ENCODE assay signal across 1 cellular context in genomic region chr12:48351022-48351708, GRCh38.
TF ChIP-seq lines count a peak whose summit lies in the region.

No MANE protein-coding gene starts in this region.

TF ChIP-seq in K562, 482 proteins besides CTCF, POLR2A, EP300 and RAD21 (continued from another document and continues in another):
- TF ChIP-seq ZNF511 (CRISPR knock-in tag; IDR thresholded peaks at IDR 0.05) (peak; percentile 59; the same call in 1 of the 2 replicates), SPI1 (IDR thresholded peaks at IDR 0.05; ENCODE audit: borderline replicate concordance, low read depth, low read length) (peak; percentile 72), ZNF174 (CRISPR knock-in tag; IDR thresholded peaks at IDR 0.05) (no peak), TEAD2 (tag; IDR thresholded peaks at IDR 0.05) (no peak), ZNF41 (CRISPR knock-in tag; conservative IDR thresholded peaks at IDR 0.05) (no peak), ZNF311 (CRISPR knock-in tag; IDR thresholded peaks at IDR 0.05) (0 out of 2 replicates have a peak, but pooled peaks have one; percentile 13), ZNF143 (CRISPR knock-in tag; IDR thresholded peaks at IDR 0.05) (no peak), MLLT1 (IDR thresholded peaks at IDR 0.05) (peak; percentile 43 to 46; a peak in 1 of 4 replicates), NBN (IDR thresholded peaks at IDR 0.05; ENCODE audit: low read depth) (0 out of 2 replicates have a peak, but pooled peaks have one; percentile 49), TEAD4 (IDR thresholded peaks at IDR 0.05; ENCODE audit: low read length) (peak; percentile 32; the same call in 1 of the 2 replicates), TEAD4 (CRISPR knock-in tag; IDR thresholded peaks at IDR 0.05; ENCODE audit: borderline replicate concordance) (no peak), ATF1 (CRISPR knock-in tag; IDR thresholded peaks at IDR 0.05) (no peak), ATF1 (tag; IDR thresholded peaks at IDR 0.05) (peak; percentile 52), DMBX1 (CRISPR knock-in tag; IDR thresholded peaks at IDR 0.05; ENCODE audit: borderline replicate concordance) (0 out of 2 replicates have a peak, but pooled peaks have one; percentile 27), SMARCA4 (IDR thresholded peaks at IDR 0.05) (peak; percentile 73), SMARCB1 (IDR thresholded peaks at IDR 0.05; ENCODE audit: insufficient read length, low read depth) (no peak), ATF3 (IDR thresholded peaks at IDR 0.05) (peak; percentile 79), ATF3 (CRISPR knock-in tag; conservative IDR thresholded peaks at IDR 0.05) (0 out of 2 replicates have a peak, but pooled peaks have one; percentile 37), SMARCC2 (IDR thresholded peaks at IDR 0.05; ENCODE audit: low read depth) (peak; percentile 32; the same call in 1 of the 2 replicates), AFF4 (CRISPR knock-in tag; IDR thresholded peaks at IDR 0.05) (no peak), CEBPB (tag; IDR thresholded peaks at IDR 0.05) (peak; percentile 99), STAT5B (CRISPR knock-in tag; IDR thresholded peaks at IDR 0.05) (no peak), POLR2H (tag; IDR thresholded peaks at IDR 0.05; ENCODE audit: low read depth) (peak; percentile 59; the same call in 1 of the 2 replicates), ETV5 (CRISPR knock-in tag; IDR thresholded peaks at IDR 0.05; ENCODE audit: low read depth) (peak; percentile 33; the same call in 1 of the 2 replicates), TCF15 (CRISPR knock-in tag; IDR thresholded peaks at IDR 0.05) (no peak), ZFX (CRISPR knock-in tag; IDR thresholded peaks at IDR 0.05) (peak; percentile 84), ETS1 (conservative IDR thresholded peaks at IDR 0.05; ENCODE audit: control insufficient read depth, low read depth, low read length) (0 out of 2 replicates have a peak, but pooled peaks have one; percentile 5), ARID3B (CRISPR knock-in tag; IDR thresholded peaks at IDR 0.05; ENCODE audit: borderline replicate concordance) (no peak), OTX1 (CRISPR knock-in tag; IDR thresholded peaks at IDR 0.05) (0 out of 2 replicates have a peak, but pooled peaks have one; percentile 18), NUFIP1 (IDR thresholded peaks at IDR 0.05; ENCODE audit: partially characterized antibody) (no peak), MLX (CRISPR knock-in tag; conservative IDR thresholded peaks at IDR 0.05) (no peak), MCM2 (IDR thresholded peaks at IDR 0.05; ENCODE audit: low read depth) (no peak), XRCC5 (IDR thresholded peaks at IDR 0.05; ENCODE audit: low read depth, low read length) (peak; percentile 38; the same call in 1 of the 2 replicates), ZKSCAN8 (CRISPR knock-in tag; IDR thresholded peaks at IDR 0.05) (no peak), TAL1 (IDR thresholded peaks at IDR 0.05) (no peak), PYGO2 (tag; IDR thresholded peaks at IDR 0.05) (no peak), SMAD4 (CRISPR knock-in tag; conservative IDR thresholded peaks at IDR 0.05) (peak; percentile 90), ZNF589 (CRISPR knock-in tag; IDR thresholded peaks at IDR 0.05; ENCODE audit: low read depth) (no peak; the same call in 1 of the 2 replicates), IRF1 (CRISPR knock-in tag; IDR thresholded peaks at IDR 0.05; ENCODE audit: borderline replicate concordance) (no peak), ZNF639 (CRISPR knock-in tag; conservative IDR thresholded peaks at IDR 0.05 in 1 of 2, IDR thresholded peaks at IDR 0.05 in 1 of 2) (peak in 1 of 2 experiments; percentile 86; a peak in 2 of 4 replicates)
